Comparison of ENCODE assay signal across 3 cellular contexts in the genomic region with DNA sequence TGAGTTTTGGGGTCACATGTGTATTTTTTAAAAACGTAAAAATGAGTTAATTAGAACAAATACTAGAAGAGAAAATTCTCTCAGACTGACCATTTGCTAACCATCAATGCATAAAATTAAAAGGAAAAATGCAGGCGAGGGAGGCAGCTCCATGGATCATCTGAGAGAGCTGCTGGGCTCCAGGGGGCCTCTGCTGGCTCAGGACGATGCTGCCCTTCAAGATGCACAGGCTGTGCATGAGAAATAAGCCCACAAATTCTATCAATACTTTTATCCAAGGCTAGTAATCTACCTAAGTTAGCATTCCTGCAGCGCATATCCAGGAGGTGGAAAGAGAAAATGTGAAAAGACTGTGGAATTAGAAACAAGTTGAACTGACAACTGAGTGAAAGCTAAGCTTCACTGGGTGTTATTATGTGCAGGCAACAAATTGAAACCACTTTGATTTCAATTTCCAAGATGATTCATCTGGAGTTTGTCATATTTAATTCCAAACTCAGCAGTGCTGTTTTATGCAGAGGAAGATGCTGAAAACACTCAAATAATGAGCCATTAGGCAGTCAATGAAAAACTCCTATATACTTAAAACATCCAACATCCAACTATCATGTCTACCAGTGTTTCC.
A peak's percentile ranks its signal among the peaks of the same experiment; 100 is the strongest.
TF ChIP-seq lines count a peak whose summit lies in the region.

No MANE protein-coding gene starts in this region.

TF ChIP-seq in SK-N-SH, 30 proteins besides CTCF, POLR2A, EP300 and RAD21 (continues in another document):
- TF ChIP-seq, protein P1, sequence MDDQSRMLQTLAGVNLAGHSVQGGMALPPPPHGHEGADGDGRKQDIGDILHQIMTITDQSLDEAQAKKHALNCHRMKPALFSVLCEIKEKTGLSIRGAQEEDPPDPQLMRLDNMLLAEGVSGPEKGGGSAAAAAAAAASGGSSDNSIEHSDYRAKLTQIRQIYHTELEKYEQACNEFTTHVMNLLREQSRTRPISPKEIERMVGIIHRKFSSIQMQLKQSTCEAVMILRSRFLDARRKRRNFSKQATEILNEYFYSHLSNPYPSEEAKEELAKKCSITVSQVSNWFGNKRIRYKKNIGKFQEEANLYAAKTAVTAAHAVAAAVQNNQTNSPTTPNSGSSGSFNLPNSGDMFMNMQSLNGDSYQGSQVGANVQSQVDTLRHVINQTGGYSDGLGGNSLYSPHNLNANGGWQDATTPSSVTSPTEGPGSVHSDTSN (IDR thresholded peaks at IDR 0.05), result peak; percentile 31; the same call in 1 of the 2 replicates
- TF ChIP-seq FOXJ3 (CRISPR knock-in tag; IDR thresholded peaks at IDR 0.05), result no peak
- peak; percentile 11; the same call in 1 of the 2 replicates for TF ChIP-seq FOSL2 (IDR thresholded peaks at IDR 0.05; ENCODE audit: borderline replicate concordance, low read depth)
- no peak for TF ChIP-seq FOXM1 (IDR thresholded peaks at IDR 0.05; ENCODE audit: low read depth)
- TF ChIP-seq NFIC (IDR thresholded peaks at IDR 0.05; ENCODE audit: borderline replicate concordance), result no peak
- TF ChIP-seq, protein P2, sequence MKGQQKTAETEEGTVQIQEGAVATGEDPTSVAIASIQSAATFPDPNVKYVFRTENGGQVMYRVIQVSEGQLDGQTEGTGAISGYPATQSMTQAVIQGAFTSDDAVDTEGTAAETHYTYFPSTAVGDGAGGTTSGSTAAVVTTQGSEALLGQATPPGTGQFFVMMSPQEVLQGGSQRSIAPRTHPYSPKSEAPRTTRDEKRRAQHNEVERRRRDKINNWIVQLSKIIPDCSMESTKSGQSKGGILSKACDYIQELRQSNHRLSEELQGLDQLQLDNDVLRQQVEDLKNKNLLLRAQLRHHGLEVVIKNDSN (IDR thresholded peaks at IDR 0.05; ENCODE audit: borderline replicate concordance, low read depth), result no peak
- TF ChIP-seq GABPA (IDR thresholded peaks at IDR 0.05; ENCODE audit: low read depth), result no peak
- TF ChIP-seq JUND (IDR thresholded peaks at IDR 0.05), result no peak
- TF ChIP-seq, protein P3, sequence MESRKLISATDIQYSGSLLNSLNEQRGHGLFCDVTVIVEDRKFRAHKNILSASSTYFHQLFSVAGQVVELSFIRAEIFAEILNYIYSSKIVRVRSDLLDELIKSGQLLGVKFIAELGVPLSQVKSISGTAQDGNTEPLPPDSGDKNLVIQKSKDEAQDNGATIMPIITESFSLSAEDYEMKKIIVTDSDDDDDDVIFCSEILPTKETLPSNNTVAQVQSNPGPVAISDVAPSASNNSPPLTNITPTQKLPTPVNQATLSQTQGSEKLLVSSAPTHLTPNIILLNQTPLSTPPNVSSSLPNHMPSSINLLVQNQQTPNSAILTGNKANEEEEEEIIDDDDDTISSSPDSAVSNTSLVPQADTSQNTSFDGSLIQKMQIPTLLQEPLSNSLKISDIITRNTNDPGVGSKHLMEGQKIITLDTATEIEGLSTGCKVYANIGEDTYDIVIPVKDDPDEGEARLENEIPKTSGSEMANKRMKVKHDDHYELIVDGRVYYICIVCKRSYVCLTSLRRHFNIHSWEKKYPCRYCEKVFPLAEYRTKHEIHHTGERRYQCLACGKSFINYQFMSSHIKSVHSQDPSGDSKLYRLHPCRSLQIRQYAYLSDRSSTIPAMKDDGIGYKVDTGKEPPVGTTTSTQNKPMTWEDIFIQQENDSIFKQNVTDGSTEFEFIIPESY (IDR thresholded peaks at IDR 0.05; ENCODE audit: borderline replicate concordance, low read depth), result no peak
- no peak for TF ChIP-seq MEF2A (IDR thresholded peaks at IDR 0.05; ENCODE audit: borderline replicate concordance, low read depth)
- TF ChIP-seq TAF1 (IDR thresholded peaks at IDR 0.05; ENCODE audit: borderline replicate concordance, low read depth, low read length), result no peak
- TF ChIP-seq, protein P4, sequence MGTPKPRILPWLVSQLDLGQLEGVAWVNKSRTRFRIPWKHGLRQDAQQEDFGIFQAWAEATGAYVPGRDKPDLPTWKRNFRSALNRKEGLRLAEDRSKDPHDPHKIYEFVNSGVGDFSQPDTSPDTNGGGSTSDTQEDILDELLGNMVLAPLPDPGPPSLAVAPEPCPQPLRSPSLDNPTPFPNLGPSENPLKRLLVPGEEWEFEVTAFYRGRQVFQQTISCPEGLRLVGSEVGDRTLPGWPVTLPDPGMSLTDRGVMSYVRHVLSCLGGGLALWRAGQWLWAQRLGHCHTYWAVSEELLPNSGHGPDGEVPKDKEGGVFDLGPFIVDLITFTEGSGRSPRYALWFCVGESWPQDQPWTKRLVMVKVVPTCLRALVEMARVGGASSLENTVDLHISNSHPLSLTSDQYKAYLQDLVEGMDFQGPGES (IDR thresholded peaks at IDR 0.05; ENCODE audit: low read depth, low read length), result no peak
- no peak for TF ChIP-seq NRF1 (IDR thresholded peaks at IDR 0.05; ENCODE audit: low read depth, low read length)
- TF ChIP-seq CHD2 (IDR thresholded peaks at IDR 0.05; ENCODE audit: low read length, partially characterized antibody), result no peak
- TF ChIP-seq, protein P5, sequence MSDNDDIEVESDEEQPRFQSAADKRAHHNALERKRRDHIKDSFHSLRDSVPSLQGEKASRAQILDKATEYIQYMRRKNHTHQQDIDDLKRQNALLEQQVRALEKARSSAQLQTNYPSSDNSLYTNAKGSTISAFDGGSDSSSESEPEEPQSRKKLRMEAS (IDR thresholded peaks at IDR 0.05; ENCODE audit: low read depth), result no peak

TF ChIP-seq in H1, 55 proteins besides CTCF, POLR2A, EP300 and RAD21:
- TF ChIP-seq EZH2 (IDR thresholded peaks at IDR 0.05; ENCODE audit: low read depth, low read length, severe bottlenecking), result no peak
- TF ChIP-seq NRF1 (IDR thresholded peaks at IDR 0.05; ENCODE audit: low read depth, low read length), result no peak
- no peak for TF ChIP-seq YY1 (IDR thresholded peaks at IDR 0.05; ENCODE audit: low read depth, low read length)
- TF ChIP-seq SIRT6 (IDR thresholded peaks at IDR 0.05; ENCODE audit: low read length), result no peak

TF ChIP-seq in neural cell, 6 proteins besides CTCF, POLR2A, EP300 and RAD21:
- TF ChIP-seq, protein P6, sequence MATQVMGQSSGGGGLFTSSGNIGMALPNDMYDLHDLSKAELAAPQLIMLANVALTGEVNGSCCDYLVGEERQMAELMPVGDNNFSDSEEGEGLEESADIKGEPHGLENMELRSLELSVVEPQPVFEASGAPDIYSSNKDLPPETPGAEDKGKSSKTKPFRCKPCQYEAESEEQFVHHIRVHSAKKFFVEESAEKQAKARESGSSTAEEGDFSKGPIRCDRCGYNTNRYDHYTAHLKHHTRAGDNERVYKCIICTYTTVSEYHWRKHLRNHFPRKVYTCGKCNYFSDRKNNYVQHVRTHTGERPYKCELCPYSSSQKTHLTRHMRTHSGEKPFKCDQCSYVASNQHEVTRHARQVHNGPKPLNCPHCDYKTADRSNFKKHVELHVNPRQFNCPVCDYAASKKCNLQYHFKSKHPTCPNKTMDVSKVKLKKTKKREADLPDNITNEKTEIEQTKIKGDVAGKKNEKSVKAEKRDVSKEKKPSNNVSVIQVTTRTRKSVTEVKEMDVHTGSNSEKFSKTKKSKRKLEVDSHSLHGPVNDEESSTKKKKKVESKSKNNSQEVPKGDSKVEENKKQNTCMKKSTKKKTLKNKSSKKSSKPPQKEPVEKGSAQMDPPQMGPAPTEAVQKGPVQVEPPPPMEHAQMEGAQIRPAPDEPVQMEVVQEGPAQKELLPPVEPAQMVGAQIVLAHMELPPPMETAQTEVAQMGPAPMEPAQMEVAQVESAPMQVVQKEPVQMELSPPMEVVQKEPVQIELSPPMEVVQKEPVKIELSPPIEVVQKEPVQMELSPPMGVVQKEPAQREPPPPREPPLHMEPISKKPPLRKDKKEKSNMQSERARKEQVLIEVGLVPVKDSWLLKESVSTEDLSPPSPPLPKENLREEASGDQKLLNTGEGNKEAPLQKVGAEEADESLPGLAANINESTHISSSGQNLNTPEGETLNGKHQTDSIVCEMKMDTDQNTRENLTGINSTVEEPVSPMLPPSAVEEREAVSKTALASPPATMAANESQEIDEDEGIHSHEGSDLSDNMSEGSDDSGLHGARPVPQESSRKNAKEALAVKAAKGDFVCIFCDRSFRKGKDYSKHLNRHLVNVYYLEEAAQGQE (IDR thresholded peaks at IDR 0.05; ENCODE audit: borderline replicate concordance), result peak; percentile 93
- TF ChIP-seq SMC3 (conservative IDR thresholded peaks at IDR 0.05; ENCODE audit: poor library complexity) (peak; percentile 53), EZH2 (IDR thresholded peaks at IDR 0.05; ENCODE audit: borderline replicate concordance, insufficient read depth, low read length, poor library complexity, severe bottlenecking) (no peak), MXI1 (conservative IDR thresholded peaks at IDR 0.05; ENCODE audit: poor library complexity, severe bottlenecking) (no peak), POLR2AphosphoS5 (IDR thresholded peaks at IDR 0.05) (peak; percentile 84), TAF1 (IDR thresholded peaks at IDR 0.05; ENCODE audit: low read depth) (no peak)
